ENCODE assay signal across 8 cellular contexts in the genomic region with DNA sequence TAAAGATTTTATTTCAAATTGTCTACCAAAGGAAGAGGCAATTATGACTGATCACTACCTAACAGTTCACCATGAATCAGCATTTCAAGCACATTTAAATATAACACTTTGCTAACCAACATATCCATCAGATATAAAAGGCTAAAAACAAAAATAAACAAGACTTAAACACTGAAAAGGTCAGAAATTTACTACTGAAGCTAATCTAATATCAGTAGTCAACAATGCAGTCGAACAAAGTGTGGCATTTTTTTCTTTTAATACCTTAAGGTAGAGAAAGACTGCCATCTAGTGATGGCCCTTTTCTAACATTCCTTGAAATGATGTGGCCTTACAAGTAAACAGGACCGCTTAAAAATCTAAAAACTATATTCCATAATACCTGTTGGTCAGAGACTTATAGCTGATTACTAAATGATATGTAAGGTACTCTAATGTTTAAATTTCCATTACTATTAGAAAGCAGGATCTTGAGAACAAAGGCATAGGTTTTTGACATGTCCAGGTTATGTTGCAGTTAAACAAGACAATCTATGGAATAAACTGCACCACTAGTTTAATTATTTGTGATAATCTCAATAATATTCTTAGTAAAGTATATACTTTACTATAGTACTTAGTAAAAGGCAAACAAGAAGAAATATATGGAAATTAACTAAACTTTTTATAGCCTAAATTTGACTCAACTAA.
DNase-seq lines count a peak whose midpoint lies in the region; ATAC-seq and TF ChIP-seq lines count a peak whose summit lies in the region.

No MANE protein-coding gene starts in this region.

- no peaks in the 10 kb centered on the region for H3K9me2 ChIP-seq in HCT116 (ENCODE audit: insufficient read depth)

- H4K20me1 ChIP-seq in HCT116 (ENCODE audit: insufficient read depth): no peaks in the 10 kb centered on the region

- no peaks in the 10 kb centered on the region for H3K79me2 ChIP-seq in HCT116 (ENCODE audit: insufficient read depth, low read length)

- H3K27me3 ChIP-seq in HCT116 (ENCODE audit: insufficient read depth, low read length): no peaks in the 10 kb centered on the region
- no peaks in the 10 kb centered on the region for H3K27me3 ChIP-seq in breast epithelium
- H3K27me3 ChIP-seq in vagina: no peaks in the 10 kb centered on the region

- peak; percentile 50 to 85 (median 59); a peak in 5 of 6 replicates for TF ChIP-seq CTCF in HCT116 (IDR thresholded peaks at IDR 0.05 in 2 of 3, conservative IDR thresholded peaks at IDR 0.05 in 1 of 3; ENCODE audit: borderline replicate concordance in 1 of 3, insufficient read depth in 1 of 3, low read depth in 2 of 3, low read length in 2 of 3)
- peak in 2 of 3 donors; percentile 48 to 66 for TF ChIP-seq CTCF in breast epithelium (IDR thresholded peaks at IDR 0.05)
- peak in 2 of 3 experiments; percentile 36 to 49 for TF ChIP-seq CTCF in vagina (IDR thresholded peaks at IDR 0.05)

- H3K9ac ChIP-seq in HCT116 (ENCODE audit: low read length): no peak overlapping the region

- DNase-seq in CD1c-positive myeloid dendritic cell (ENCODE audit: extremely low spot score) (peak; percentile 48), HCT116 (ENCODE audit: low read depth, low spot score) (peak; percentile 48), NCI-H526 (lab: John Stamatoyannopoulos, UW) (peak; percentile 8 to 69), breast epithelium (ENCODE audit: low spot score in 2 of 2) (no peak), left kidney (ENCODE audit: low read depth, low spot score) (peak; percentile 75), vagina (ENCODE audit: extremely low spot score in 2 of 2) (no peak)

- no peak overlapping the region for H3K4me2 ChIP-seq in HCT116 (ENCODE audit: low read length)

- CTCF ChIA-PET in HCT116 (lab: Charles Lee): interaction anchor here (0.7 to 2.6 kb wide), 6 partner anchors 11 to 822 kb away, joined by 3 to 11 read pairs (median 4); no protein-coding TSS in a partner anchor

- TF ChIP-seq POLR2A in HCT116 (IDR thresholded peaks at IDR 0.05; ENCODE audit: borderline replicate concordance, extremely low read depth, insufficient read depth, insufficient read length) (no peak), breast epithelium (IDR thresholded peaks at IDR 0.05) (no peak), vagina (IDR thresholded peaks at IDR 0.05) (no peak)

- intact Hi-C loops in HCT116 (cut with micrococcal nuclease) (loop anchor here (2.0 to 5.0 kb wide), 6 partner anchors 169 to 1214 kb away; no protein-coding TSS in a partner anchor), breast epithelium (cut with DNase I; ENCODE audit: low total_unique reads) (no loop called here), vagina (cut with DNase I) (no loop called here)

- H3K36me3 ChIP-seq in HCT116 (ENCODE audit: control insufficient read depth in 1 of 2, insufficient read depth in 2 of 2, low read length in 2 of 2) (no peaks in the 10 kb centered on the region), breast epithelium (no peaks in the 10 kb centered on the region), vagina (no peaks in the 10 kb centered on the region)

- ATAC-seq in HCT116 (peak; percentile 50), GM21825 (IDR thresholded peaks at IDR 0.05; ENCODE audit: unreplicated experiment) (no peak), GM18867 (IDR thresholded peaks at IDR 0.05; ENCODE audit: unreplicated experiment) (no peak)

- RAD21 ChIA-PET in HCT116 (lab: Charles Lee; ENCODE audit: low non-redundant PET in 1 of 2, low total read pairs in 2 of 2, uncharacterized antibody in 2 of 2, unreplicated experiment in 2 of 2): no interaction called here

- no TSS peak for BruUV-seq in HCT116 (replicated peaks; lab: Mats Ljungman, UMichigan)

- H3K4me1 ChIP-seq in HCT116 (ENCODE audit: control insufficient read depth in 1 of 2, insufficient read depth in 2 of 2, low read length in 2 of 2) (peaks cover 0 to 3% of the 10 kb centered on the region in 2 experiments; a peak in 1 of 4 replicates), breast epithelium (no peaks in the 10 kb centered on the region), vagina (peaks cover 10% of the 10 kb centered on the region)

- peak; percentile 79 for TF ChIP-seq RAD21 in HCT116 (IDR thresholded peaks at IDR 0.05; ENCODE audit: low read depth)

- H2AFZ ChIP-seq in HCT116 (ENCODE audit: low read depth, low read length, poor library complexity, severe bottlenecking): no peak overlapping the region

- H3K27ac ChIP-seq in HCT116 (ENCODE audit: low read depth, low read length) (no peak overlapping the region), breast epithelium (no peak overlapping the region), vagina (no peak overlapping the region)

- POLR2A ChIA-PET in HCT116 (lab: Charles Lee): no interaction called here

- no peak overlapping the region for H3K4me3 ChIP-seq in HCT116 (replicated peaks in 1 of 2; ENCODE audit: low read depth in 1 of 2, low read length in 2 of 2)
- no peak overlapping the region for H3K4me3 ChIP-seq in breast epithelium
- H3K4me3 ChIP-seq in vagina: no peak overlapping the region

- H3K9me3 ChIP-seq in HCT116 (ENCODE audit: control insufficient read depth in 1 of 2, insufficient read depth in 1 of 2, low read depth in 1 of 2, low read length in 2 of 2): no peaks in the 10 kb centered on the region
- H3K9me3 ChIP-seq in breast epithelium: no peaks in the 10 kb centered on the region
- H3K9me3 ChIP-seq in vagina: no peaks in the 10 kb centered on the region

TF ChIP-seq in HCT116, 20 proteins besides CTCF, POLR2A, EP300 and RAD21:
- no peak for TF ChIP-seq ZNF274 (IDR thresholded peaks at IDR 0.05; ENCODE audit: low read depth, low read length)
- 0 out of 2 replicates have a peak, but pooled peaks have one; percentile 26 for TF ChIP-seq SRF (IDR thresholded peaks at IDR 0.05; ENCODE audit: low read depth)
- no peak for TF ChIP-seq CEBPB (IDR thresholded peaks at IDR 0.05; ENCODE audit: low read depth)

Comparison
In these comparisons a context has a peak if more than half of its experiments do, and no peak if none do; other contexts are left out.
1. DNase-seq: peak in CD1c-positive myeloid dendritic cell (single experiment), HCT116 (single experiment), NCI-H526 (2 of 2) and left kidney (single experiment); none in breast epithelium (0 of 2) and vagina (0 of 2).
2. Peak in every context shown above with its lines, with median percentiles within 50 percentile points of each other: CTCF ChIP-seq.